ENCODE assay signal across 20 cellular contexts in genomic region chr3:37903320-37903719, GRCh38.
"Had no signal": no experiment of that assay in that cellular context is flagged by ENCODE, and none has a peak within 500 bp of the region (broad histone marks: within the 10 kb centered on the region; RNA-seq: fewer than 3 reads in every experiment).

No MANE protein-coding gene starts in this region.

- H3K4me3 ChIP-seq: coronary artery, gastrocnemius medialis, heart left ventricle, left lung, pancreas, right lobe of liver, stomach, testis, upper lobe of right lung had no signal

- H3K27ac ChIP-seq: gastrocnemius medialis, left lung, pancreas, right lobe of liver, testis, upper lobe of right lung had no signal

- H3K27me3 ChIP-seq: gastrocnemius medialis, heart left ventricle, left lung, pancreas, right lobe of liver, stomach, testis, upper lobe of right lung had no signal

- H3K9me3 Mint-ChIP-seq: activated CD4-positive, alpha-beta T cell treated with anti-CD3 and anti-CD28 coated beads, Interleukin-2, amount 10 ng/mL, durations not matched to agents 7 days and 5 days; activated T-helper 1 cell treated with anti-CD3 and anti-CD28 coated beads, Interleukin-12 subunit alpha, Interleukin-12 subunit beta, Interleukin-2, Interleukin-4 antibody, amounts not matched to agents 30 ng/mL and 10 ng/mL and 1 ng/mL, durations not matched to agents 14 hours and 24 hours and 36 hours; central memory CD8-positive, alpha-beta T cell had no signal

- H3K27me3 Mint-ChIP-seq: activated CD4-positive, alpha-beta T cell treated with anti-CD3 and anti-CD28 coated beads, Interleukin-2, amount 10 ng/mL, durations not matched to agents 7 days and 5 days had no signal

- H3K27ac Mint-ChIP-seq: activated CD4-positive, alpha-beta T cell treated with anti-CD3 and anti-CD28 coated beads, Interleukin-2, amount 10 ng/mL, durations not matched to agents 7 days and 5 days had no signal

- H3K9me3 ChIP-seq: gastrocnemius medialis, heart left ventricle, left lung, pancreas, right lobe of liver, stomach, testis, upper lobe of right lung had no signal

- H3K36me3 ChIP-seq: gastrocnemius medialis, heart left ventricle, left lung, pancreas, right lobe of liver, upper lobe of right lung had no signal

- H3K4me3 Mint-ChIP-seq: central memory CD8-positive, alpha-beta T cell had no signal

- H3K4me1 ChIP-seq: pancreas had no signal

- ATAC-seq: activated CD4-positive, CD25-positive, alpha-beta regulatory T cell treated with anti-CD3 and anti-CD28 coated beads, Interleukin-2, amount 50 U/mL, for 24 hours; gastrocnemius medialis; heart left ventricle; left lung; pancreas; upper lobe of right lung had no signal

- DNase-seq: activated CD4-positive, alpha-beta T cell treated with anti-CD3 and anti-CD28 coated beads, Interleukin-2, amount 10 ng/mL, durations not matched to agents 7 days and 5 days; activated T-cell treated with anti-CD3 and anti-CD28 coated beads for 4 hours; aorta; effector CD4-positive, alpha-beta T cell; gastrocnemius medialis; heart left ventricle; kidney; left lung; pancreas; right lobe of liver; small intestine; stimulated activated CD4-positive, alpha-beta T cell treated with anti-CD3 and anti-CD28 coated beads, Interleukin-15, amount 100 ng/mL, for 24 hours; stimulated activated CD4-positive, alpha-beta T cell treated with anti-CD3 and anti-CD28 coated beads, Interleukin-4, amount 100 ng/mL, for 1 hour; stomach; testis; upper lobe of right lung had no signal
